In genomic region chr4:22473268-22473667, GRCh38 we compare ENCODE assay signal across 16 cellular contexts. TPM values are rescaled to one million over a fixed set of nuclear protein-coding genes. Genes with fewer than 3 reads are reported as not detected.
DNase-seq lines count a peak whose midpoint lies in the region; ATAC-seq and TF ChIP-seq lines count a peak whose summit lies in the region.
"Had no signal": no experiment of that assay in that cellular context is flagged by ENCODE, and none has a peak within 500 bp of the region (broad histone marks: within the 10 kb centered on the region; RNA-seq: fewer than 3 reads in every experiment).

No MANE protein-coding gene starts in this region.

- H3K9me3 ChIP-seq in right lobe of liver: no peaks in the 10 kb centered on the region

- in situ Hi-C loops in GM13977 (cut with MboI; ENCODE audit: low pct_unique_long_range_greater_than_20kb, low sequenced_read_pairs, unreplicated experiment): no loop called here

- DNase-seq in HCEC 1CT: peak; percentile 77
- DNase-seq in RPMI7951 (ENCODE audit: low read depth): peak; percentile 62
- DNase-seq in non-pigmented ciliary epithelial cell (ENCODE audit: low read depth): peak; percentile 50
- DNase-seq in right lobe of liver: no peak
- no peak for DNase-seq in stimulated activated CD4-positive, alpha-beta T cell treated with anti-CD3 and anti-CD28 coated beads, Interleukin-1b, Interleukin-23, amount 100 ng/mL, for 48 hours
- DNase-seq in NCI-H2227 (lab: John Stamatoyannopoulos, UW; ENCODE audit: unreplicated experiment): no peak
- DNase-seq in GM13977 (ENCODE audit: low spot score): no peak
- DNase-seq: activated naive CD4-positive, alpha-beta T cell treated with anti-CD3 and anti-CD28 coated beads for 36 hours; CD4-positive, alpha-beta T cell; Kasumi-1; naive thymus-derived CD8-positive, alpha-beta T cell; NCI-H2029 treated with DMSO at 0.1 percent for 48 hours had no signal

- 50% methylated on average over 4 of the region's 4 CpGs for WGBS in right lobe of liver (ENCODE audit: insufficient coverage, low coverage, low lambda C conversion rate, missing lambda C conversion rate)

- H3K36me3 ChIP-seq in right lobe of liver: no peaks in the 10 kb centered on the region

- intact Hi-C loops in right lobe of liver (cut with DNase I): no loop called here

- H3K4me3 ChIP-seq in right lobe of liver: no peak overlapping the region
- H3K4me3 ChIP-seq: coronary artery had no signal

- H3K4me1 ChIP-seq in right lobe of liver: no peaks in the 10 kb centered on the region

- no peak for TF ChIP-seq CTCF in right lobe of liver (IDR thresholded peaks at IDR 0.05)
- no peak for TF ChIP-seq CTCF in GM13977 (IDR thresholded peaks at IDR 0.05; ENCODE audit: extremely low read depth, insufficient read depth, missing control alignments)

- ATAC-seq in esophagus mucosa (peak; percentile 85), right lobe of liver (no peak)
- ATAC-seq: naive thymus-derived CD8-positive, alpha-beta T cell; SK-N-SH treated with all-trans-retinoic acid at 6 μM for 48 hours; WTC11 had no signal

- TF ChIP-seq POLR2A in right lobe of liver (IDR thresholded peaks at IDR 0.05): no peak

- no peak overlapping the region for H3K27ac ChIP-seq in right lobe of liver
- H3K27ac ChIP-seq: coronary artery had no signal

- no peaks in the 10 kb centered on the region for H3K27me3 ChIP-seq in right lobe of liver

RNA-seq across cellular contexts. Expression of gene ADGRA3, which starts 42.6 kb away (rescaled TPM):
- total RNA-seq in RPMI7951 (2014; rRNA removed; shearing (Covaris generic)): 12.4 and 12.9 TPM in 2 replicates
- total RNA-seq in esophagus mucosa (6.3 TPM), right lobe of liver (100 to 1,000 TPM in 1 of 6 experiments, 10 to 100 TPM in 5; 25.0 to 146 (median 60.2) TPM)

Comparison
In these comparisons a context has a peak if more than half of its experiments do, and no peak if none do; other contexts are left out.
1. DNase-seq: peak in HCEC 1CT (single experiment), RPMI7951 (single experiment) and non-pigmented ciliary epithelial cell (single experiment); none in right lobe of liver (0 of 3), stimulated activated CD4-positive, alpha-beta T cell treated with anti-CD3 and anti-CD28 coated beads, Interleukin-1b, Interleukin-23, amount 100 ng/mL, for 48 hours (single experiment), NCI-H2227 (single experiment) and GM13977 (single experiment).